In the genomic region with DNA sequence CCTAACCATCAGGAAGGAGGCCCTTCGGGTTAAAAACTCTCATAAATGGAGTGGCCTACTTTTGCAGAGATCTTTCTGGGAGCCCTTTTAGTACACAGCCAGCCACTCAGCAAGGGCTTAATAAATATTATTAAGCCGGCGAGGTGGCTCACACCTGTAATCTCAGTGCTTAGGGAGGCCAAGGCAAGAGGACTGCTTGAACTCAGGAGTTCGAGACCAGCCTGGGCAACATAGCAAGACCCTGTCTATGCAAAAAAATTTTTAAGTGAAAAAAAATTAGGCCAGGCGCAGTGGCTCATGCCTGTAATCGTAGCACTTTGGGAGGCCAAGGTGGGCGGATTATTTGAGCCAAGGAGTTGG, we compare ENCODE assay signal across 8 cellular contexts. TPM values are rescaled to one million over a fixed set of nuclear protein-coding genes. Genes with fewer than 3 reads are reported as not detected.
A peak's percentile ranks its signal among the peaks of the same experiment; 100 is the strongest.
DNase-seq lines count a peak whose midpoint lies in the region; ATAC-seq and TF ChIP-seq lines count a peak whose summit lies in the region.

No MANE protein-coding gene starts in this region.

- H3K27me3 Mint-ChIP-seq in HFFc6 (ENCODE audit: insufficient read depth) = 0 out of 2 replicates have a peak, but pooled peaks cover 1% of the 10 kb centered on the region
- H3K27me3 Mint-ChIP-seq in activated B cell treated with CpG ODN at 0.5 μM for 24 hours = peaks cover 16% of the 10 kb centered on the region

- WGBS in hepatocyte (ENCODE audit: low lambda C conversion rate, missing lambda C conversion rate) = 86% methylated on average over 7 of the region's 7 CpGs
- 57 to 58% methylated on average over 7 of the region's 7 CpGs for WGBS in aorta, 2 donors

- no peak for DNase-seq in HFFc6
- DNase-seq in activated B cell treated with CpG ODN at 0.5 μM for 24 hours = no peak
- no peak for DNase-seq in hepatocyte (ENCODE audit: low spot score)
- DNase-seq in stimulated activated effector memory CD8-positive, alpha-beta T cell treated with anti-CD3 and anti-CD28 coated beads, Interleukin-12 subunit alpha, Interleukin-12 subunit beta, amount 100 ng/mL, for 72 hours (ENCODE audit: low spot score in 2 of 2) = no peak
- no peak for DNase-seq in middle frontal gyrus (ENCODE audit: extremely low spot score, low spot score)
- no peak for DNase-seq in NCI-H2081 (lab: John Stamatoyannopoulos, UW)
- no peak for DNase-seq in aorta

- peak overlapping the region; percentile 98 for H3K4me2 ChIP-seq in hepatocyte

- no peaks in the 10 kb centered on the region for H3K27me3 ChIP-seq in hepatocyte
- no peaks in the 10 kb centered on the region for H3K27me3 ChIP-seq in aorta (ENCODE audit: control insufficient read depth in 1 of 2, insufficient read depth in 2 of 2, low read length in 1 of 2)

- intact Hi-C loops in activated B cell treated with CpG ODN at 0.5 μM for 24 hours (cut with micrococcal nuclease) = loop anchor here (5.0 kb wide), 1 partner anchor 41 kb away; the partner anchor contains the start of gene SPC24
- intact Hi-C loops in aorta (cut with DNase I) = no loop called here

- H3K36me3 ChIP-seq in hepatocyte (replicated peaks; ENCODE audit: insufficient read depth, low read depth) (no peaks in the 10 kb centered on the region), aorta (ENCODE audit: control insufficient read depth in 1 of 2, insufficient read depth in 2 of 2, low read length in 1 of 2) (peaks cover 0 to 6% of the 10 kb centered on the region in 2 donors)

- no peaks in the 10 kb centered on the region for H3K9me2 ChIP-seq in hepatocyte (replicated peaks; ENCODE audit: insufficient read depth)

- POLR2A ChIA-PET in activated B cell treated with CpG ODN at 0.5 μM for 24 hours (lab: Charles Lee) = interaction anchor here (0.5 kb wide), 1 partner anchor 225 kb away, joined by 4 read pairs; no protein-coding TSS in a partner anchor

- no peaks in the 10 kb centered on the region for H3K9me3 ChIP-seq in hepatocyte (ENCODE audit: low read depth)
- H3K9me3 ChIP-seq in aorta (ENCODE audit: control insufficient read depth, low read length) = no peaks in the 10 kb centered on the region

- peaks cover 36% of the 10 kb centered on the region for H3K79me2 ChIP-seq in hepatocyte

- no peaks in the 10 kb centered on the region for H4K20me1 ChIP-seq in hepatocyte (ENCODE audit: insufficient read depth, poor library complexity, severe bottlenecking)

- H3K4me3 ChIP-seq in hepatocyte = no peak overlapping the region
- no peak overlapping the region for H3K4me3 ChIP-seq in aorta (ENCODE audit: low read length in 2 of 2)

- no peaks in the 10 kb centered on the region for H3K9me3 Mint-ChIP-seq in HFFc6
- no peaks in the 10 kb centered on the region for H3K9me3 Mint-ChIP-seq in activated B cell treated with CpG ODN at 0.5 μM for 24 hours
- H3K9me3 Mint-ChIP-seq in stimulated activated effector memory CD8-positive, alpha-beta T cell treated with anti-CD3 and anti-CD28 coated beads, Interleukin-12 subunit alpha, Interleukin-12 subunit beta, amount 100 ng/mL, for 72 hours = no peaks in the 10 kb centered on the region

- H3K27ac ChIP-seq in hepatocyte (peak overlapping the region; percentile 93), aorta (ENCODE audit: low read depth in 1 of 2, low read length in 2 of 2) (peak overlapping the region in 1 of 2 donors; percentile 67)

- H3K4me1 ChIP-seq in hepatocyte (ENCODE audit: insufficient read depth) (peaks cover 25% of the 10 kb centered on the region), aorta (ENCODE audit: control insufficient read depth in 1 of 2, insufficient read depth in 2 of 2, low read length in 2 of 2) (no peaks in the 10 kb centered on the region)

- no peak overlapping the region for H2AFZ ChIP-seq in hepatocyte

- H3K4me1 Mint-ChIP-seq in HFFc6 (ENCODE audit: low read depth) (peaks cover 33% of the 10 kb centered on the region), activated B cell treated with CpG ODN at 0.5 μM for 24 hours (peaks cover 11% of the 10 kb centered on the region)
- H3K4me1 Mint-ChIP-seq in stimulated activated effector memory CD8-positive, alpha-beta T cell treated with anti-CD3 and anti-CD28 coated beads, Interleukin-12 subunit alpha, Interleukin-12 subunit beta, amount 100 ng/mL, for 72 hours = peaks cover 6% of the 10 kb centered on the region

- H3K36me3 Mint-ChIP-seq in HFFc6 (ENCODE audit: low read depth) (peaks cover 9% of the 10 kb centered on the region), activated B cell treated with CpG ODN at 0.5 μM for 24 hours (ENCODE audit: low read depth) (no peaks in the 10 kb centered on the region)
- no peaks in the 10 kb centered on the region for H3K36me3 Mint-ChIP-seq in stimulated activated effector memory CD8-positive, alpha-beta T cell treated with anti-CD3 and anti-CD28 coated beads, Interleukin-12 subunit alpha, Interleukin-12 subunit beta, amount 100 ng/mL, for 72 hours

- H3K27ac Mint-ChIP-seq in HFFc6 (peak overlapping the region; percentile 77), activated B cell treated with CpG ODN at 0.5 μM for 24 hours (no peak overlapping the region)
- H3K27ac Mint-ChIP-seq in stimulated activated effector memory CD8-positive, alpha-beta T cell treated with anti-CD3 and anti-CD28 coated beads, Interleukin-12 subunit alpha, Interleukin-12 subunit beta, amount 100 ng/mL, for 72 hours = no peak overlapping the region

- H3K4me3 Mint-ChIP-seq in HFFc6 (peak overlapping the region; percentile 84), activated B cell treated with CpG ODN at 0.5 μM for 24 hours (peak overlapping the region; percentile 73)
- H3K4me3 Mint-ChIP-seq in stimulated activated effector memory CD8-positive, alpha-beta T cell treated with anti-CD3 and anti-CD28 coated beads, Interleukin-12 subunit alpha, Interleukin-12 subunit beta, amount 100 ng/mL, for 72 hours = peak overlapping the region; percentile 68

- ATAC-seq in activated B cell treated with CpG ODN at 0.5 μM for 24 hours (ENCODE audit: low read depth) (no peak), GM21723 (IDR thresholded peaks at IDR 0.05; ENCODE audit: unreplicated experiment) (no peak), aorta (ENCODE audit: low FRiP score) (no peak)
- no peak for ATAC-seq in stimulated activated effector memory CD8-positive, alpha-beta T cell treated with anti-CD3 and anti-CD28 coated beads, Interleukin-12 subunit alpha, Interleukin-12 subunit beta, amount 100 ng/mL, for 72 hours

- TF ChIP-seq CTCF in HFFc6 (IDR thresholded peaks at IDR 0.05) (no peak), activated B cell treated with CpG ODN at 0.5 μM for 24 hours (IDR thresholded peaks at IDR 0.05) (no peak), hepatocyte (IDR thresholded peaks at IDR 0.05; ENCODE audit: poor library complexity) (no peak)

- CTCF ChIA-PET in activated B cell treated with CpG ODN at 0.5 μM for 24 hours (lab: Charles Lee) = no interaction called here

RNA-seq across cellular contexts. Expression of gene KANK2, which starts 0.8 kb away (rescaled TPM):
- total RNA-seq in HFFc6 (2021; fragmentation: NEBNext Ultra II Directional; extraction: Animal tissue kit (Norgen Biotek cat#: 25700)) = 100 to 1,000 TPM; 132 to 167 (median 156) TPM
- 2.3 and 3.3 TPM in 2 replicates for total RNA-seq in activated B cell treated with CpG ODN at 0.5 μM for 24 hours
- 58.3 and 60.3 TPM in 2 replicates for total RNA-seq in hepatocyte
- polyA plus RNA-seq in hepatocyte = 35.2 and 39.6 TPM in 2 replicates
- total RNA-seq in aorta = 100 to 1,000 TPM; 316 to 379 TPM
- 100 to 1,000 TPM; 269 to 282 TPM for polyA plus RNA-seq in aorta

RNA-seq across cellular contexts. Expression of gene ANGPTL8, which starts 41.3 kb away (rescaled TPM):
- total RNA-seq in HFFc6 (2021; fragmentation: NEBNext Ultra II Directional; extraction: Animal tissue kit (Norgen Biotek cat#: 25700)) = not detected
- not detected in 2 replicates for total RNA-seq in activated B cell treated with CpG ODN at 0.5 μM for 24 hours
- 24.9 and 25.5 TPM in 2 replicates for total RNA-seq in hepatocyte
- polyA plus RNA-seq in hepatocyte = 14.4 and 20.8 TPM in 2 replicates
- total RNA-seq in aorta = not detected
- polyA plus RNA-seq in aorta = 10 to 100 TPM in 1 of 2 donors, not detected in 1; 11.8 TPM

RNA-seq across cellular contexts. Expression of gene SPC24, which starts 42.6 kb away (rescaled TPM):
- total RNA-seq in HFFc6 (2021; fragmentation: NEBNext Ultra II Directional; extraction: Animal tissue kit (Norgen Biotek cat#: 25700)) = 10 to 100 TPM; 21.0 to 54.6 (median 50.3) TPM
- total RNA-seq in activated B cell treated with CpG ODN at 0.5 μM for 24 hours (0.98 and 1.3 TPM in 2 replicates), hepatocyte (9.0 and 11.5 TPM in 2 replicates), aorta (1 to 10 TPM; 1.1 to 2.9 TPM)
- polyA plus RNA-seq in hepatocyte (5.2 and 8.8 TPM in 2 replicates), aorta (1 to 10 TPM in 1 of 2 donors, under 1 TPM in 1; 0.43 to 1.0 TPM)

Comparison
In these comparisons a context has a peak if more than half of its experiments do, and no peak if none do; other contexts are left out.
1. RNA of gene KANK2, which starts 0.8 kb away (total RNA-seq): 316 to 379 TPM in aorta, 132 to 167 TPM in HFFc6 and 58.3 to 60.3 TPM in hepatocyte; 2.3 to 3.3 TPM in activated B cell treated with CpG ODN at 0.5 μM for 24 hours; every median in the first group is over 10 times any median in the second.
2. RNA of gene ANGPTL8, which starts 41.3 kb away (total RNA-seq): 24.9 to 25.5 TPM in hepatocyte; not detected in aorta, not detected in HFFc6 and not detected in activated B cell treated with CpG ODN at 0.5 μM for 24 hours; every median in the first group is over 10 times any median in the second.
3. Peak in every context shown above with its lines, with median percentiles within 50 percentile points of each other: H3K4me3 Mint-ChIP-seq.